In the genomic region with DNA sequence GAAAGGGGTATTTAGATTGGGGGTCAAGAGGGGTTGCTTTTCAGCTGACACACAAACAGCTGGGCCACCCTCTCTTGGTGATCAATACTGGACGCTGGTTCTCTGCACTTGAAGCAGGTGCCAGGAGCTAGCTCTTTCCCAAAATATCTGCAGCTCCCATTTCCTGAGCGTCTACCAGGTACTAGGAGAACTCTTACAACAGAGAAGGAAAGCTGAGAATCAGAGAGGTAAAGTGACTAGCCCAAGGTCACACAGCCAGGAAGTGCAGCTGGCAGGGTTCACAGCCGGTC, we compare ENCODE assay signal across 9 cellular contexts. TPM values are rescaled to one million over a fixed set of nuclear protein-coding genes. Genes with fewer than 3 reads are reported as not detected.
DNase-seq lines count a peak whose midpoint lies in the region; ATAC-seq and TF ChIP-seq lines count a peak whose summit lies in the region.
"Had no signal": no experiment of that assay in that cellular context is flagged by ENCODE, and none has a peak within 500 bp of the region (broad histone marks: within the 10 kb centered on the region; RNA-seq: fewer than 3 reads in every experiment).

No MANE protein-coding gene starts in this region.

- no peak for ATAC-seq in HG03045 (IDR thresholded peaks at IDR 0.05; ENCODE audit: unreplicated experiment)

- no peak overlapping the region for H4K91ac ChIP-seq in mesenchymal stem cell (ENCODE audit: low read length)

- TF ChIP-seq POLR2A in uterus (IDR thresholded peaks at IDR 0.05), result no peak

- TF ChIP-seq CTCF in GM12865 (IDR thresholded peaks at IDR 0.05; ENCODE audit: insufficient read depth, low read depth, low read length, missing control alignments) (no peak), uterus (IDR thresholded peaks at IDR 0.05) (no peak)

- H3K18ac ChIP-seq in mesenchymal stem cell (ENCODE audit: low read depth in 1 of 2, low read length in 2 of 2), result no peak overlapping the region

- H3K27ac ChIP-seq in esophagus (ENCODE audit: low read depth in 2 of 2, low read length in 1 of 2) (no peak overlapping the region), rectal smooth muscle tissue (ENCODE audit: low read depth, low read length) (no peak overlapping the region), uterus (no peak overlapping the region), mesenchymal stem cell (ENCODE audit: low read length, poor library complexity, severe bottlenecking) (no peak overlapping the region)

- H3K9me3 ChIP-seq in esophagus (ENCODE audit: control insufficient read depth in 2 of 2, insufficient read depth in 1 of 2, low read depth in 1 of 2, low read length in 1 of 2), result no peaks in the 10 kb centered on the region
- H3K9me3 ChIP-seq in uterus, result no peaks in the 10 kb centered on the region
- H3K9me3 ChIP-seq in mesenchymal stem cell (ENCODE audit: control insufficient read depth, low read length), result no peaks in the 10 kb centered on the region

- no peak overlapping the region for H2AK5ac ChIP-seq in mesenchymal stem cell (ENCODE audit: low read length, severe bottlenecking)

- no peak overlapping the region for H3K4me2 ChIP-seq in mesenchymal stem cell (ENCODE audit: low read length, poor library complexity, severe bottlenecking)

- H2BK120ac ChIP-seq in mesenchymal stem cell (ENCODE audit: low read depth, low read length), result no peak overlapping the region

- intact Hi-C loops in uterus (cut with DNase I; ENCODE audit: low total_unique reads), result no loop called here

- H3K27me3 ChIP-seq in esophagus (ENCODE audit: control insufficient read depth in 1 of 2, insufficient read depth in 2 of 2, low read length in 2 of 2) (peaks cover 0 to 7% of the 10 kb centered on the region in 2 donors), rectal smooth muscle tissue (ENCODE audit: control insufficient read depth, insufficient read depth, low read length) (peaks cover 23% of the 10 kb centered on the region), uterus (peaks cover 4 to 6% of the 10 kb centered on the region in 2 donors), mesenchymal stem cell (ENCODE audit: control insufficient read depth in 1 of 2, insufficient read depth in 1 of 2, low read length in 2 of 2) (peaks cover 82 to 85% of the 10 kb centered on the region in 2 experiments)

- DNase-seq in GM12865 (ENCODE audit: low read depth) (no peak), NCI-H69 (lab: John Stamatoyannopoulos, UW) (peak; percentile 64), uterus (no peak), NCI-H446 (lab: John Stamatoyannopoulos, UW) (no peak), mesenchymal stem cell (no peak)
- DNase-seq: NCI-H1694 had no signal

- H3K36me3 ChIP-seq in esophagus (ENCODE audit: control insufficient read depth in 2 of 2, insufficient read depth in 2 of 2, low read length in 1 of 2), result no peaks in the 10 kb centered on the region
- H3K36me3 ChIP-seq in rectal smooth muscle tissue (ENCODE audit: control insufficient read depth, insufficient read depth, low read length), result no peaks in the 10 kb centered on the region
- H3K36me3 ChIP-seq in uterus, result no peaks in the 10 kb centered on the region
- no peaks in the 10 kb centered on the region for H3K36me3 ChIP-seq in mesenchymal stem cell (ENCODE audit: control insufficient read depth in 1 of 2, insufficient read depth in 2 of 2, low read depth in 1 of 2, low read length in 2 of 2)

- H3K4me1 ChIP-seq in esophagus (ENCODE audit: control insufficient read depth in 2 of 2, insufficient read depth in 2 of 2, low read length in 1 of 2) (peaks cover 3 to 12% of the 10 kb centered on the region in 2 donors), rectal smooth muscle tissue (ENCODE audit: control insufficient read depth, insufficient read depth, low read length) (no peaks in the 10 kb centered on the region), uterus (peaks cover 0 to 12% of the 10 kb centered on the region in 2 donors), mesenchymal stem cell (ENCODE audit: control insufficient read depth, insufficient read depth, low read depth, low read length) (peaks cover 13% of the 10 kb centered on the region)

- 21 to 33% methylated on average over 3 of the region's 3 CpGs for WGBS in esophagus, 2 donors
- 69% methylated on average over 3 of the region's 3 CpGs for WGBS in mesenchymal stem cell

- no peak overlapping the region for H2BK12ac ChIP-seq in mesenchymal stem cell (ENCODE audit: low read length in 2 of 2)

- H2AFZ ChIP-seq in mesenchymal stem cell (ENCODE audit: low read depth, low read length), result no peak overlapping the region

- H3K23ac ChIP-seq in mesenchymal stem cell (ENCODE audit: low read length in 2 of 2), result no peak overlapping the region

- H3K79me1 ChIP-seq in mesenchymal stem cell (replicated peaks; ENCODE audit: low read length, poor library complexity, severe bottlenecking), result no peaks in the 10 kb centered on the region

- no peak overlapping the region for H2BK5ac ChIP-seq in mesenchymal stem cell (ENCODE audit: low read depth, low read length, poor library complexity, severe bottlenecking)

- no peak overlapping the region for H4K8ac ChIP-seq in mesenchymal stem cell (ENCODE audit: low read length)

- H3K4me3 ChIP-seq in GM12865 (ENCODE audit: low read depth, low read length) (peak overlapping the region; percentile 71), esophagus (ENCODE audit: low read depth in 1 of 2, low read length in 2 of 2) (peak overlapping the region; percentile 48 to 51), rectal smooth muscle tissue (ENCODE audit: low read length) (peak overlapping the region; percentile 54), uterus (peak overlapping the region in 1 of 2 donors; percentile 51), mesenchymal stem cell (ENCODE audit: insufficient read depth in 1 of 2, low read depth in 1 of 2, low read length in 2 of 2) (no peak overlapping the region)

- H3K14ac ChIP-seq in mesenchymal stem cell (ENCODE audit: low read length in 2 of 2), result no peak overlapping the region

- no peak overlapping the region for H3K9ac ChIP-seq in rectal smooth muscle tissue (ENCODE audit: low read length)
- no peak overlapping the region for H3K9ac ChIP-seq in mesenchymal stem cell (ENCODE audit: low read length)

- H3K4ac ChIP-seq in mesenchymal stem cell (ENCODE audit: low read depth in 1 of 2, low read length in 2 of 2), result no peak overlapping the region

- H2BK15ac ChIP-seq in mesenchymal stem cell (ENCODE audit: low read depth, poor library complexity, severe bottlenecking), result no peak overlapping the region

RNA-seq across cellular contexts. Expression of a gene that starts 1.2 kb away (rescaled TPM):
- 1 to 10 TPM in 1 of 2 donors, under 1 TPM in 1; 0.51 to 2.0 TPM for polyA plus RNA-seq in esophagus
- total RNA-seq in uterus, result 10 to 100 TPM in 1 of 4 donors, 1 to 10 TPM in 2, under 1 TPM in 1; 0.77 to 29.4 (median 8.0) TPM
- polyA plus RNA-seq in mesenchymal stem cell (2013, experiment 1 of 2), result 0.19 TPM
- polyA plus RNA-seq in mesenchymal stem cell (2013, experiment 2 of 2), result 0.26 TPM

Comparison
In these comparisons a context has a peak if more than half of its experiments do, and no peak if none do; other contexts are left out.
1. H3K4me3 ChIP-seq: peak in GM12865 (single experiment), esophagus (2 of 2) and rectal smooth muscle tissue (single experiment); none in mesenchymal stem cell (0 of 2).